ENCODE assay signal across 22 cellular contexts in the genomic region with DNA sequence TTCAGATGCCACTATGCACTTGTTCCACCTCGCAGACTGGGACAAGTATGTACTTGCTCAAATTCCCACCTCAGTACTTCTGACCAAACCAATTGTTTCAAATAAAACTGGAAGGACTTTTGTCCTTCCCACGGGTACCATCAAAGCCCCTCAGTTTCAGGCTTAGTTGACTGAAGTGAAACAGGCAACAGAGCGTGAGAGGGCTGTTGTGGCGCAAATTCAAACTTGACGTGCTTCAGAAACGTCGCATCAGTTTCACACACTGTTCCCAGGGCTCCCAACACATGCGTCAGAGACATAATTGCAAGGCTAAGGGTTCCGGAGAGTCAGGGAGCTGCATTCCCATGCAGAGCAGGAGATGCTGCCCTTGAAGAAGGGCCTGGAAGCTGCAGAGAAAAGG. TPM values are rescaled to one million over a fixed set of nuclear protein-coding genes. Genes with fewer than 3 reads are reported as not detected.
"Had no signal": no experiment of that assay in that cellular context is flagged by ENCODE, and none has a peak within 500 bp of the region (broad histone marks: within the 10 kb centered on the region; RNA-seq: fewer than 3 reads in every experiment).

No MANE protein-coding gene starts in this region.

- H3K36me3 Mint-ChIP-seq: T-cell had no signal

- H3K4me3 ChIP-seq: MG63 had no signal

- H3K4me1 Mint-ChIP-seq: T-cell had no signal

- DNase-seq: IMR-90, Karpas-422, KG1, MG63, NCI-H1092, NCI-H1105 treated with DMSO at 0.1 percent for 48 hours, NCI-H1417 treated with DMSO at 0.1 percent for 48 hours, NCI-H146, NCI-H187, NCI-H2029, NCI-H2081 treated with DMSO at 0.1 percent for 48 hours, NCI-H2227 treated with DMSO at 0.1 percent for 48 hours, NCI-H524 treated with DMSO at 0.1 percent for 48 hours, NCI-H69, NCI-H774, SHP77, SK-N-SH, SW 1271, T-cell had no signal

- H3K4me3 Mint-ChIP-seq: T-cell; T-helper 1 cell treated with Interleukin-12 subunit alpha and Interleukin-12 subunit beta and Interleukin-4 antibody, amounts not matched to agents 30 μg/mL and 1 μg/mL, for 36 hours had no signal

- H3K9me3 Mint-ChIP-seq: T-cell; T-helper 1 cell treated with Interleukin-12 subunit alpha and Interleukin-12 subunit beta and Interleukin-4 antibody, amounts not matched to agents 30 μg/mL and 1 μg/mL, for 36 hours had no signal

- H3K27me3 ChIP-seq: MG63 had no signal

- H3K9ac ChIP-seq: SK-N-SH had no signal

- H3K27ac Mint-ChIP-seq: T-cell; T-helper 1 cell treated with Interleukin-12 subunit alpha and Interleukin-12 subunit beta and Interleukin-4 antibody, amounts not matched to agents 30 μg/mL and 1 μg/mL, for 36 hours had no signal

- H3K36me3 ChIP-seq: MG63 had no signal

- ATAC-seq: HepG2, T-cell had no signal

- H3K27ac ChIP-seq: RWPE1 had no signal

- H3K4me2 ChIP-seq: SK-N-SH had no signal

- H3K9me3 ChIP-seq: MG63, SK-N-SH had no signal

RNA-seq across cellular contexts. Expression of gene RNF152, which starts 33.7 kb away (rescaled TPM):
- total RNA-seq: HepG2 had no signal
